ENCODE assay signal across 1 cellular context in genomic region chr11:76664578-76665061, GRCh38.
TF ChIP-seq lines count a peak whose summit lies in the region.

No MANE protein-coding gene starts in this region.

TF ChIP-seq in H1, 55 proteins besides CTCF, POLR2A, EP300 and RAD21 (continued from another document):
- no peak for TF ChIP-seq NANOG (IDR thresholded peaks at IDR 0.05; ENCODE audit: insufficient read depth, low read depth, low read length, poor library complexity, severe bottlenecking)
- no peak for TF ChIP-seq ATF3 (IDR thresholded peaks at IDR 0.05; ENCODE audit: insufficient read depth, low read depth, low read length)
- no peak for TF ChIP-seq EZH2 (IDR thresholded peaks at IDR 0.05; ENCODE audit: low read depth, low read length, severe bottlenecking)
